Comparison of ENCODE assay signal across 1 cellular context in the genomic region with DNA sequence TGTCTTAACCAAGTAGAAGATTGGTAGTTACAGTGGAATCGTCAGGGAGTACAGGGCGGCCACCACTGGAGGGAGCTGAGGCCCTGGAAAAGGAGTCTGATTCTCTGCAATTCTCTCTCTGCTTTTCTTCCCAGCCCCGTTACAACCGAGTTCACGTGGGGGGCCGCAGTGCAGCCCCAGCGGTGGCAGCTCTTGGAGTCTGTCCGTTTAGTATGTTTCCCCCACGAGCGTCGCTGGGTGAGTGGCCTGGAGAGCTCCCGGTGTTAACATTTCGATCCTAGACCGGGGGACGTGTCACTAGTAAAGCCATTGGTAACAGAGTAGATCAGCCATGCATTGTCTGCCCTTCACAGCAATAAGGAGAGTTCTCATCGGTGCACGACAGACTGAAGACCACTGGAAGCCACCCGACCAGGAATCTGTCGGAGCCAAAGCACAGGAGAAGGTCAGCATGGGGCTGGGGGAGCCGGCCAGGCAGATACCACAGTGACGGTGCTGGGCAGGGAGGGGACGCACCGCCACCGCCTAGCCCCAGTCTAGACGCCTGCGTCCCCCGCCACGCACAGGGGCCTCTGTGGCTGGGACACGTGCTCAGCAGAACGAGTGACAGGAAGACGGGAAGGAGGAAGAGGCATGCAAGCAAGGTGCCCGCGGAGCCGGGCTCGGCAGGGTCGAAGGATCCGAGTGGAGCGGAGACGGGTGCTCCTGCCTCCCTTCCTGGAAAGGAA.
TF ChIP-seq lines count a peak whose summit lies in the region.

No MANE protein-coding gene starts in this region.

TF ChIP-seq in HEK293, 187 proteins besides CTCF, POLR2A, EP300 and RAD21 (continued from another document):
- TF ChIP-seq, protein P1, sequence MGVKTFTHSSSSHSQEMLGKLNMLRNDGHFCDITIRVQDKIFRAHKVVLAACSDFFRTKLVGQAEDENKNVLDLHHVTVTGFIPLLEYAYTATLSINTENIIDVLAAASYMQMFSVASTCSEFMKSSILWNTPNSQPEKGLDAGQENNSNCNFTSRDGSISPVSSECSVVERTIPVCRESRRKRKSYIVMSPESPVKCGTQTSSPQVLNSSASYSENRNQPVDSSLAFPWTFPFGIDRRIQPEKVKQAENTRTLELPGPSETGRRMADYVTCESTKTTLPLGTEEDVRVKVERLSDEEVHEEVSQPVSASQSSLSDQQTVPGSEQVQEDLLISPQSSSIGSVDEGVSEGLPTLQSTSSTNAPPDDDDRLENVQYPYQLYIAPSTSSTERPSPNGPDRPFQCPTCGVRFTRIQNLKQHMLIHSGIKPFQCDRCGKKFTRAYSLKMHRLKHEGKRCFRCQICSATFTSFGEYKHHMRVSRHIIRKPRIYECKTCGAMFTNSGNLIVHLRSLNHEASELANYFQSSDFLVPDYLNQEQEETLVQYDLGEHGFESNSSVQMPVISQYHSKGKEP (tag by site-specific recombination; IDR thresholded peaks at IDR 0.05): no peak
- TF ChIP-seq ZNF600 (tag by site-specific recombination; IDR thresholded peaks at IDR 0.05): peak; percentile 32; the same call in 1 of the 2 replicates
- TF ChIP-seq YY1 (tag by site-specific recombination; IDR thresholded peaks at IDR 0.05): no peak
- TF ChIP-seq ZNF274 (IDR thresholded peaks at IDR 0.05; ENCODE audit: low read length): no peak
- no peak for TF ChIP-seq ZNF274 (tag by site-specific recombination; IDR thresholded peaks at IDR 0.05; ENCODE audit: borderline replicate concordance)
- TF ChIP-seq ZNF654 (tag by site-specific recombination; IDR thresholded peaks at IDR 0.05; ENCODE audit: low read depth): peak; percentile 57
- no peak for TF ChIP-seq FEZF1 (tag by site-specific recombination; IDR thresholded peaks at IDR 0.05)
- TF ChIP-seq ZNF837 (tag by site-specific recombination; IDR thresholded peaks at IDR 0.05): no peak
